ENCODE assay signal across 9 cellular contexts in the genomic region with DNA sequence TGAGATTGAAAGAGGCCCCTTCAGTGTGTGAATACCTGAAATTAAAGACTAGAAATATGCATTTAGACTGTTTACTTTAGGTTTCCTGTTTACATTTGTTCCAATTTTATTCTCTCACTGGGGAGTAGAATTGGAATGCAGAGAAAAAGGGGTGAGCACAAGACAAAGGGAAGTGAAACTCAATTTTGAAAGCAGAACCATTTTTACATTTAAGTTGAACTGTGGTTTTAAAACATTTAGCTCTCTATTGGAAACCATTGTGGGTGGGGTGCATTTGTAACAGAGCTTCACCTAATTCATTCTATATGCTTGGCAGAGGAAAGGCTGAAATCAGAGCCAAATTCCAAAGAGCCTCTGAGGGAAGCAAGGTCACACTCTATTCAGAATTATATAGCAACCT.
DNase-seq lines count a peak whose midpoint lies in the region; ATAC-seq, FAIRE-seq and TF ChIP-seq lines count a peak whose summit lies in the region.
"Had no signal": no experiment of that assay in that cellular context is flagged by ENCODE, and none has a peak within 500 bp of the region (broad histone marks: within the 10 kb centered on the region; RNA-seq: fewer than 3 reads in every experiment).

No MANE protein-coding gene starts in this region.

- H3K36me3 ChIP-seq in SU-DHL-6 (ENCODE audit: low read length) (0 out of 2 replicates have a peak, but pooled peaks cover 2% of the 10 kb centered on the region), small intestine (ENCODE audit: control insufficient read depth in 2 of 2, insufficient read depth in 2 of 2, low read length in 2 of 2) (no peaks in the 10 kb centered on the region)

- no peak overlapping the region for H3K4me3 Mint-ChIP-seq in glutamatergic neuron (ENCODE audit: unreplicated experiment)

- no peaks in the 10 kb centered on the region for H3K9me2 ChIP-seq in SU-DHL-6 (replicated peaks; ENCODE audit: insufficient read depth, low read length)

- ATAC-seq in A549 (no peak), GM19395 (IDR thresholded peaks at IDR 0.05; ENCODE audit: unreplicated experiment) (peak; percentile 69), HG03135 (IDR thresholded peaks at IDR 0.05; ENCODE audit: unreplicated experiment) (peak; percentile 62), SK-N-SH treated with all-trans-retinoic acid at 6 μM for 48 hours (no peak)
- ATAC-seq: activated naive CD4-positive, alpha-beta T cell treated with anti-CD3 and anti-CD28 coated beads, Interleukin-2, amount 50 U/mL, for 72 hours had no signal

- H3K27me3 ChIP-seq in SU-DHL-6 (ENCODE audit: low read length) (no peaks in the 10 kb centered on the region), small intestine (ENCODE audit: control insufficient read depth in 2 of 2, insufficient read depth in 2 of 2, low read length in 2 of 2) (no peaks in the 10 kb centered on the region)

- TF ChIP-seq CTCF in A549 (IDR thresholded peaks at IDR 0.05): no peak
- no peak for TF ChIP-seq CTCF in SU-DHL-6 (IDR thresholded peaks at IDR 0.05; ENCODE audit: insufficient read depth, low read length, poor library complexity, severe bottlenecking)
- no peak for TF ChIP-seq CTCF in glutamatergic neuron (IDR thresholded peaks at IDR 0.05; ENCODE audit: partially characterized antibody, unreplicated experiment)

- H3K4me2 ChIP-seq in A549: peak overlapping the region; percentile 31; the same call in 2 of the 3 replicates
- H3K4me2 ChIP-seq in SU-DHL-6 (ENCODE audit: low read depth, low read length, poor library complexity, severe bottlenecking): peak overlapping the region; percentile 54

- no peak overlapping the region for H3K27ac ChIP-seq in A549
- H3K27ac ChIP-seq in SU-DHL-6 (ENCODE audit: low read depth, low read length): peak overlapping the region; percentile 67
- peak overlapping the region in 1 of 2 donors; percentile 75 for H3K27ac ChIP-seq in small intestine (ENCODE audit: low read depth in 1 of 2, low read length in 1 of 2)

- 0 out of 2 replicates have a peak overlapping the region, but pooled peaks have one; percentile 1 for H3K9ac ChIP-seq in SU-DHL-6 (ENCODE audit: low read length)

- peaks cover 18% of the 10 kb centered on the region for H3K4me1 ChIP-seq in A549
- H3K4me1 ChIP-seq in small intestine (ENCODE audit: control insufficient read depth in 2 of 2, insufficient read depth in 1 of 2, low read depth in 1 of 2, low read length in 1 of 2): peaks cover 0 to 2% of the 10 kb centered on the region in 2 donors

- no peaks in the 10 kb centered on the region for H4K20me1 ChIP-seq in SU-DHL-6 (ENCODE audit: low read depth, low read length)

- TF ChIP-seq EP300 in A549 (IDR thresholded peaks at IDR 0.05): no peak

- DNase-seq in A549 (ENCODE audit: low read depth in 1 of 2, low spot score in 1 of 2) (no peak), small intestine (no peak), glutamatergic neuron (no peak), islet precursor cell (no peak)

- no peaks in the 10 kb centered on the region for H3K27me3 Mint-ChIP-seq in glutamatergic neuron (ENCODE audit: unreplicated experiment)

- no peak for TF ChIP-seq RAD21 in A549 (conservative IDR thresholded peaks at IDR 0.05 in 1 of 2, IDR thresholded peaks at IDR 0.05 in 1 of 2)

- FAIRE-seq in A549 (lab: Jason Lieb, UNC): no peak
- no peak for FAIRE-seq in small intestine (lab: Jason Lieb, UNC)

- H3K9me3 ChIP-seq in A549: no peaks in the 10 kb centered on the region
- H3K9me3 ChIP-seq in SU-DHL-6 (ENCODE audit: insufficient read depth, low read length): no peaks in the 10 kb centered on the region
- no peaks in the 10 kb centered on the region for H3K9me3 ChIP-seq in small intestine (ENCODE audit: control insufficient read depth, low read depth)

- H3K36me3 Mint-ChIP-seq in glutamatergic neuron (ENCODE audit: unreplicated experiment): no peaks in the 10 kb centered on the region
- H3K36me3 Mint-ChIP-seq: activated naive CD4-positive, alpha-beta T cell treated with anti-CD3 and anti-CD28 coated beads, Interleukin-2, amount 50 U/mL, for 72 hours had no signal

- H3K4me1 Mint-ChIP-seq in glutamatergic neuron (ENCODE audit: low read depth, unreplicated experiment): no peaks in the 10 kb centered on the region

- H3F3A ChIP-seq in SU-DHL-6 (ENCODE audit: insufficient read depth): peaks cover 25% of the 10 kb centered on the region

- H3K79me2 ChIP-seq in SU-DHL-6 (ENCODE audit: insufficient read depth, low read length): no peaks in the 10 kb centered on the region

- TF ChIP-seq POLR2A in A549 (IDR thresholded peaks at IDR 0.05; ENCODE audit: low read length): no peak

- POLR2A ChIA-PET in A549 (lab: Yijun Ruan, JAX): no interaction called here

- no peak overlapping the region for H3K27ac Mint-ChIP-seq in glutamatergic neuron (ENCODE audit: unreplicated experiment)
- H3K27ac Mint-ChIP-seq: activated naive CD4-positive, alpha-beta T cell treated with anti-CD3 and anti-CD28 coated beads, Interleukin-2, amount 50 U/mL, for 72 hours had no signal

- H3K9me3 Mint-ChIP-seq in glutamatergic neuron (ENCODE audit: unreplicated experiment): no peaks in the 10 kb centered on the region
- H3K9me3 Mint-ChIP-seq: activated naive CD4-positive, alpha-beta T cell treated with anti-CD3 and anti-CD28 coated beads, Interleukin-2, amount 50 U/mL, for 72 hours had no signal

- peak overlapping the region; percentile 45 for H2AFZ ChIP-seq in SU-DHL-6 (ENCODE audit: low read depth, low read length, severe bottlenecking)

- CTCF ChIA-PET in A549 (lab: Yijun Ruan, JAX): no interaction called here

- H3K4me3 ChIP-seq in A549 (no peak overlapping the region), SU-DHL-6 (ENCODE audit: insufficient read depth, low read length, poor library complexity, severe bottlenecking) (peak overlapping the region; percentile 14), small intestine (ENCODE audit: low read depth in 1 of 2, low read length in 2 of 2) (no peak overlapping the region)

TF ChIP-seq in A549, 52 proteins besides CTCF, POLR2A, EP300 and RAD21 (continues in another document):
- no peak for TF ChIP-seq CHD4 (IDR thresholded peaks at IDR 0.05; ENCODE audit: borderline replicate concordance)
- no peak for TF ChIP-seq BHLHE40 (IDR thresholded peaks at IDR 0.05; ENCODE audit: low read depth, low read length)
- no peak for TF ChIP-seq NPAS2 (CRISPR knock-in tag; IDR thresholded peaks at IDR 0.05; ENCODE audit: borderline replicate concordance)
- no peak for TF ChIP-seq KDM5A (IDR thresholded peaks at IDR 0.05)
- TF ChIP-seq ATOH8 (CRISPR knock-in tag; IDR thresholded peaks at IDR 0.05; ENCODE audit: low read depth): no peak
- TF ChIP-seq FOXS1 (CRISPR knock-in tag; IDR thresholded peaks at IDR 0.05): no peak
- TF ChIP-seq, protein P1, sequence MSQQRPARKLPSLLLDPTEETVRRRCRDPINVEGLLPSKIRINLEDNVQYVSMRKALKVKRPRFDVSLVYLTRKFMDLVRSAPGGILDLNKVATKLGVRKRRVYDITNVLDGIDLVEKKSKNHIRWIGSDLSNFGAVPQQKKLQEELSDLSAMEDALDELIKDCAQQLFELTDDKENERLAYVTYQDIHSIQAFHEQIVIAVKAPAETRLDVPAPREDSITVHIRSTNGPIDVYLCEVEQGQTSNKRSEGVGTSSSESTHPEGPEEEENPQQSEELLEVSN (IDR thresholded peaks at IDR 0.05; ENCODE audit: borderline replicate concordance, low read depth): no peak
- no peak for TF ChIP-seq CBX8 (IDR thresholded peaks at IDR 0.05)
- no peak for TF ChIP-seq RARB (CRISPR knock-in tag; IDR thresholded peaks at IDR 0.05)
- TF ChIP-seq SMC3 (IDR thresholded peaks at IDR 0.05): no peak
- TF ChIP-seq JUN (IDR thresholded peaks at IDR 0.05): no peak
- TF ChIP-seq ZC3H11A (IDR thresholded peaks at IDR 0.05): no peak
- no peak for TF ChIP-seq KDM1A (IDR thresholded peaks at IDR 0.05; ENCODE audit: low read depth)
- no peak for TF ChIP-seq RNF2 (IDR thresholded peaks at IDR 0.05; ENCODE audit: borderline replicate concordance, low read depth)

TF ChIP-seq in SK-N-SH treated with all-trans-retinoic acid at 6 μM for 48 hours, 23 proteins besides CTCF, POLR2A, EP300 and RAD21 (continues in another document):
- no peak for TF ChIP-seq TOX (CRISPR knock-in tag; IDR thresholded peaks at IDR 0.05; ENCODE audit: borderline replicate concordance)
- TF ChIP-seq BACH2 (CRISPR knock-in tag; IDR thresholded peaks at IDR 0.05; ENCODE audit: borderline replicate concordance): no peak
- TF ChIP-seq RARB (CRISPR knock-in tag; IDR thresholded peaks at IDR 0.05): no peak
- TF ChIP-seq TCF4 (CRISPR knock-in tag; IDR thresholded peaks at IDR 0.05; ENCODE audit: borderline replicate concordance): no peak
- no peak for TF ChIP-seq GLIS3 (CRISPR knock-in tag; IDR thresholded peaks at IDR 0.05)
- TF ChIP-seq, protein P2, sequence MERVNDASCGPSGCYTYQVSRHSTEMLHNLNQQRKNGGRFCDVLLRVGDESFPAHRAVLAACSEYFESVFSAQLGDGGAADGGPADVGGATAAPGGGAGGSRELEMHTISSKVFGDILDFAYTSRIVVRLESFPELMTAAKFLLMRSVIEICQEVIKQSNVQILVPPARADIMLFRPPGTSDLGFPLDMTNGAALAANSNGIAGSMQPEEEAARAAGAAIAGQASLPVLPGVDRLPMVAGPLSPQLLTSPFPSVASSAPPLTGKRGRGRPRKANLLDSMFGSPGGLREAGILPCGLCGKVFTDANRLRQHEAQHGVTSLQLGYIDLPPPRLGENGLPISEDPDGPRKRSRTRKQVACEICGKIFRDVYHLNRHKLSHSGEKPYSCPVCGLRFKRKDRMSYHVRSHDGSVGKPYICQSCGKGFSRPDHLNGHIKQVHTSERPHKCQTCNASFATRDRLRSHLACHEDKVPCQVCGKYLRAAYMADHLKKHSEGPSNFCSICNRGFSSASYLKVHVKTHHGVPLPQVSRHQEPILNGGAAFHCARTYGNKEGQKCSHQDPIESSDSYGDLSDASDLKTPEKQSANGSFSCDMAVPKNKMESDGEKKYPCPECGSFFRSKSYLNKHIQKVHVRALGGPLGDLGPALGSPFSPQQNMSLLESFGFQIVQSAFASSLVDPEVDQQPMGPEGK (CRISPR knock-in tag; IDR thresholded peaks at IDR 0.05; ENCODE audit: borderline replicate concordance): no peak
- TF ChIP-seq CSDC2 (CRISPR knock-in tag; IDR thresholded peaks at IDR 0.05): no peak
- TF ChIP-seq ZNF70 (CRISPR knock-in tag; IDR thresholded peaks at IDR 0.05): no peak
- TF ChIP-seq ZNF565 (CRISPR knock-in tag; conservative IDR thresholded peaks at IDR 0.05; ENCODE audit: low read depth): no peak
- TF ChIP-seq ZC3H10 (CRISPR knock-in tag; IDR thresholded peaks at IDR 0.05): no peak

Comparison
In these comparisons a context has a peak if more than half of its experiments do, and no peak if none do; other contexts are left out.
1. ATAC-seq: peak in GM19395 (single experiment) and HG03135 (single experiment); none in A549 (0 of 2) and SK-N-SH treated with all-trans-retinoic acid at 6 μM for 48 hours (single experiment).